In the genomic region with DNA sequence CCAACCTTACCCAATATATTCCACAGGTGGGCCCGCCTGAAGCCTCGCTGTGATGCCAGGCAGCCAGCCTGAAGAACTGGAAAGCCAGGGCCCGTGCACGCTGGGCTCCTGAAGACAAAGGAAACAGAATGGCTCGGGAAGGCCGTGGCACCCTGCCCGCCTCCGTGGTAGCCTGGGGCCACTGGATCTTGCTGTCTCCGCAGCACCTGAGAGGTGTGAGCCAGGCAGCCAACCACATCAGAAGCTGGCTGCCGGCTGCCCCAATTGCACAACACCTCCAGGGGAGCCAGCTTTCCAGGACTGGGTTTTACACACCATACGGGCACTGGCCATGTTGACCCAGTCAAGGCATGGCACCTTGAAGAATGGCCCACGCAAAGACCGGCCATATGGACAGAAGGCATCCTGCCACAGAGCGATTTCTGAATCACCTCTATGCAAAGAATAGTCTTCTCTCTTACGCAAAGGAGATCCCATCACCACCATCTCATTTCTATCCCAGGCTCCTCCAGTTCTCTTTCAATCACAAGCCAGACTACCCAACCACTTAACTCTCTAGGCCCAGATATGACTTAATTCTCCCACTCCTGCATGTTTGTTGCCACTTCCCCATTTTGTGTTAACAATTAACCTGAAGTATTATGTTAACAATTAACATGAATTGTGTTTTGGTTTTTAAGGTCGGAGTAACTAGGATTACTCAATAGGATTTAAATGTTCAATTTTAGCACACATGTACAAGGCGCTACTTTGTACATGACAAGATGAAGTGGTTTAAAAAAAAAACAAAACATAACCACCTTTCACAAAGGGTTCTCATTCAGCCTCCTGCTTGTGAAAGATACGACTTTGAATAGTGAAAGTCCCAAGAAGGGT, we compare ENCODE assay signal across 8 cellular contexts. TPM values are rescaled to one million over a fixed set of nuclear protein-coding genes. Genes with fewer than 3 reads are reported as not detected.
A peak's percentile ranks its signal among the peaks of the same experiment; 100 is the strongest.
DNase-seq lines count a peak whose midpoint lies in the region; ATAC-seq and TF ChIP-seq lines count a peak whose summit lies in the region.

No MANE protein-coding gene starts in this region.

- H3K4me3 ChIP-seq in epithelial cell of proximal tubule (ENCODE audit: low read depth, low read length) (no peak overlapping the region), A673 (ENCODE audit: low read depth, low read length, poor library complexity, severe bottlenecking) (no peak overlapping the region)

- H3K27me3 ChIP-seq in A673 (replicated peaks; ENCODE audit: insufficient read depth, low read depth, low read length, poor library complexity), result no peaks in the 10 kb centered on the region

- BruUV-seq in A673 (replicated peaks; lab: Mats Ljungman, UMichigan), result no TSS peak

- H3K36me3 ChIP-seq in A673 (ENCODE audit: insufficient read depth, low read length, poor library complexity, severe bottlenecking), result no peaks in the 10 kb centered on the region

- ATAC-seq in GM21423 (IDR thresholded peaks at IDR 0.05; ENCODE audit: unreplicated experiment) (peak; percentile 92), HG03558 (IDR thresholded peaks at IDR 0.05; ENCODE audit: extremely low read depth, unreplicated experiment) (peak; percentile 75)

- no peak overlapping the region for H3K27ac ChIP-seq in A673 (ENCODE audit: low read depth, low read length, poor library complexity, severe bottlenecking)

- H3K4me3 Mint-ChIP-seq in activated naive CD8-positive, alpha-beta T cell treated with anti-CD3 and anti-CD28 coated beads for 36 hours, result no peak overlapping the region
- H3K4me3 Mint-ChIP-seq in endothelial cell (ENCODE audit: unreplicated experiment), result no peak overlapping the region

- peaks cover 1% of the 10 kb centered on the region for H3K4me1 Mint-ChIP-seq in activated naive CD8-positive, alpha-beta T cell treated with anti-CD3 and anti-CD28 coated beads for 36 hours
- H3K4me1 Mint-ChIP-seq in endothelial cell (ENCODE audit: unreplicated experiment), result no peaks in the 10 kb centered on the region

- H3K9me3 ChIP-seq in A673 (ENCODE audit: low read depth, low read length, poor library complexity, severe bottlenecking), result no peaks in the 10 kb centered on the region

- DNase-seq in Caki2 (ENCODE audit: low read depth) (peak; percentile 91), epithelial cell of proximal tubule (ENCODE audit: low read depth) (peak; percentile 93), A673 (ENCODE audit: low spot score) (no peak), SW 1271 (lab: John Stamatoyannopoulos, UW) (no peak), endothelial cell (ENCODE audit: low spot score) (no peak)
- no peak for DNase-seq in activated naive CD8-positive, alpha-beta T cell treated with anti-CD3 and anti-CD28 coated beads for 36 hours

- H3K9me3 Mint-ChIP-seq in activated naive CD8-positive, alpha-beta T cell treated with anti-CD3 and anti-CD28 coated beads for 36 hours, result no peaks in the 10 kb centered on the region
- no peaks in the 10 kb centered on the region for H3K9me3 Mint-ChIP-seq in endothelial cell (ENCODE audit: unreplicated experiment)

- H3K27ac Mint-ChIP-seq in activated naive CD8-positive, alpha-beta T cell treated with anti-CD3 and anti-CD28 coated beads for 36 hours, result no peak overlapping the region
- no peak overlapping the region for H3K27ac Mint-ChIP-seq in endothelial cell (ENCODE audit: unreplicated experiment)

- in situ Hi-C loops in Caki2 (cut with HindIII; ENCODE audit: low pct_unique_long_range_greater_than_20kb, low sequenced_read_pairs), result no loop called here

- intact Hi-C loops in A673 (cut with micrococcal nuclease; ENCODE audit: unreplicated experiment), result no loop called here

- TF ChIP-seq CTCF in epithelial cell of proximal tubule (conservative IDR thresholded peaks at IDR 0.05; ENCODE audit: low read depth, low read length), result no peak
- TF ChIP-seq CTCF in A673 (conservative IDR thresholded peaks at IDR 0.05; ENCODE audit: low read depth, low read length), result no peak
- TF ChIP-seq CTCF in endothelial cell (IDR thresholded peaks at IDR 0.05; ENCODE audit: unreplicated experiment), result no peak

- peaks cover 17% of the 10 kb centered on the region for H3K4me1 ChIP-seq in A673 (ENCODE audit: insufficient read depth, low read length, poor library complexity, severe bottlenecking)

- POLR2A ChIA-PET in A673 (lab: Charles Lee; ENCODE audit: low non-redundant PET), result interaction anchor here (0.5 kb wide), 1 partner anchor 441 kb away, joined by 3 read pairs; no protein-coding TSS in a partner anchor

- CTCF ChIA-PET in A673 (lab: Charles Lee), result no interaction called here

- H3K27me3 Mint-ChIP-seq in activated naive CD8-positive, alpha-beta T cell treated with anti-CD3 and anti-CD28 coated beads for 36 hours, result no peaks in the 10 kb centered on the region
- peaks cover 2% of the 10 kb centered on the region for H3K27me3 Mint-ChIP-seq in endothelial cell (ENCODE audit: unreplicated experiment)

- H3K36me3 Mint-ChIP-seq in activated naive CD8-positive, alpha-beta T cell treated with anti-CD3 and anti-CD28 coated beads for 36 hours, result no peaks in the 10 kb centered on the region
- no peaks in the 10 kb centered on the region for H3K36me3 Mint-ChIP-seq in endothelial cell (ENCODE audit: low read depth, unreplicated experiment)

RNA-seq across cellular contexts. Expression of gene ZFHX3, which starts 32.1 kb away (rescaled TPM):
- 1.3 and 1.6 TPM in 2 replicates for total RNA-seq in Caki2 (2014; rRNA removed; shearing (Covaris generic); ENCODE audit: low replicate concordance)
- total RNA-seq in epithelial cell of proximal tubule, result 7.2 and 9.6 TPM in 2 replicates
- 21.7 and 21.8 TPM in 2 replicates for total RNA-seq in A673 (2021)
- total RNA-seq in activated naive CD8-positive, alpha-beta T cell treated with anti-CD3 and anti-CD28 coated beads for 36 hours, result under 1 TPM; 0.40 to 0.54 TPM
- 17.7 TPM for total RNA-seq in endothelial cell (ENCODE audit: unreplicated experiment)

Comparison
In these comparisons a context has a peak if more than half of its experiments do, and no peak if none do; other contexts are left out.
1. DNase-seq: peak in Caki2 (single experiment) and epithelial cell of proximal tubule (single experiment); none in A673 (single experiment), activated naive CD8-positive, alpha-beta T cell treated with anti-CD3 and anti-CD28 coated beads for 36 hours (single experiment), SW 1271 (0 of 2) and endothelial cell (single experiment).